ENCODE assay signal across 19 cellular contexts in the genomic region with DNA sequence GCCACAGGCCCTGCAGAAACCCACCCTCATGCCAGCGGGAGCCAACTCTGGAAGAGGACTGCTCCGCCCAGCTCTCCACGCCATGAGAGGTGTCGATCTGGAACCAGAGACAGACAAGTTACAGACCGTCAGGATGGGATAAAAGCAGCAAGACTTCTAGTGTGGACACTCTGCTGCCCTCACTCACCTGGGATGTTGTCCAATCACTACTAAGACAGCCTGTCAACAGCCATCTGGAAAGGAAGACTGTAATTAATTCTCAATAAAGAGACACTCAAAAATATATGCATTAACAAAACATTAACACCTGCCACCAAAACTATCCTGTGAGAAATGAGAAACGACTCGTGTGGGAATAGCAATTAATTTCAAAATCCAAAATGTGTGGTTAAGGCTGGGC.
"Had no signal": no experiment of that assay in that cellular context is flagged by ENCODE, and none has a peak within 500 bp of the region (broad histone marks: within the 10 kb centered on the region; RNA-seq: fewer than 3 reads in every experiment).

No MANE protein-coding gene starts in this region.

- ATAC-seq: activated CD8-positive, alpha-beta memory T cell treated with anti-CD3 and anti-CD28 coated beads, Interleukin-2, amount 10 ng/mL, durations not matched to agents 7 days and 5 days; activated CD8-positive, alpha-beta T cell treated with anti-CD3 and anti-CD28 coated beads, Interleukin-2, amount 10 ng/mL, durations not matched to agents 7 days and 5 days; activated naive CD4-positive, alpha-beta T cell treated with anti-CD3 and anti-CD28 coated beads, Interleukin-2, amount 50 U/mL, for 72 hours; left lung; naive thymus-derived CD8-positive, alpha-beta T cell; stimulated activated naive CD8-positive, alpha-beta T cell treated with anti-CD3 and anti-CD28 coated beads, Interleukin-15, Interleukin-2, amounts not matched to agents 100 U/mL and 50 U/mL, for 24 hours had no signal

- H3K9me3 Mint-ChIP-seq: activated naive CD4-positive, alpha-beta T cell treated with anti-CD3 and anti-CD28 coated beads, Interleukin-2, amount 50 U/mL, for 72 hours; central memory CD8-positive, alpha-beta T cell; naive thymus-derived CD8-positive, alpha-beta T cell; neural progenitor cell; T-helper 1 cell treated with Interleukin-12 subunit alpha and Interleukin-12 subunit beta and Interleukin-4 antibody, amounts not matched to agents 30 μg/mL and 1 μg/mL, for 36 hours had no signal

- H3K4me1 Mint-ChIP-seq: activated CD8-positive, alpha-beta memory T cell treated with anti-CD3 and anti-CD28 coated beads, Interleukin-2, amount 10 ng/mL, durations not matched to agents 7 days and 5 days; central memory CD8-positive, alpha-beta T cell; naive thymus-derived CD8-positive, alpha-beta T cell; neural progenitor cell had no signal

- H3K27ac Mint-ChIP-seq: activated CD8-positive, alpha-beta memory T cell treated with anti-CD3 and anti-CD28 coated beads, Interleukin-2, amount 10 ng/mL, durations not matched to agents 7 days and 5 days; activated CD8-positive, alpha-beta T cell treated with anti-CD3 and anti-CD28 coated beads, Interleukin-2, amount 10 ng/mL, durations not matched to agents 7 days and 5 days; activated naive CD4-positive, alpha-beta T cell treated with anti-CD3 and anti-CD28 coated beads, Interleukin-2, amount 50 U/mL, for 72 hours; naive thymus-derived CD8-positive, alpha-beta T cell; neural progenitor cell; T-helper 1 cell treated with Interleukin-12 subunit alpha and Interleukin-12 subunit beta and Interleukin-4 antibody, amounts not matched to agents 30 μg/mL and 1 μg/mL, for 36 hours had no signal

- H3K27me3 Mint-ChIP-seq: central memory CD8-positive, alpha-beta T cell; naive thymus-derived CD8-positive, alpha-beta T cell had no signal

- H3K36me3 Mint-ChIP-seq: activated CD8-positive, alpha-beta memory T cell treated with anti-CD3 and anti-CD28 coated beads, Interleukin-2, amount 10 ng/mL, durations not matched to agents 7 days and 5 days; activated naive CD4-positive, alpha-beta T cell treated with anti-CD3 and anti-CD28 coated beads, Interleukin-2, amount 50 U/mL, for 72 hours; naive thymus-derived CD8-positive, alpha-beta T cell had no signal

- DNase-seq: activated CD4-positive, alpha-beta T cell treated with anti-CD3 and anti-CD28 coated beads, Interleukin-2, amount 50 U/mL, for 1 hour; activated CD8-positive, alpha-beta memory T cell treated with anti-CD3 and anti-CD28 coated beads, Interleukin-2, amount 10 ng/mL, durations not matched to agents 7 days and 5 days; activated CD8-positive, alpha-beta T cell treated with anti-CD3 and anti-CD28 coated beads, Interleukin-2, amount 10 ng/mL, durations not matched to agents 7 days and 5 days; activated naive CD4-positive, alpha-beta T cell; activated T-cell treated with anti-CD3 and anti-CD28 coated beads, Interleukin-2, amount 50 U/mL, for 48 hours; anterior cingulate cortex; colonic mucosa; effector CD8-positive, alpha-beta T cell; lower lobe of right lung; mesenchymal stem cell; naive thymus-derived CD8-positive, alpha-beta T cell; stimulated activated CD4-positive, alpha-beta T cell treated with anti-CD3 and anti-CD28 coated beads, Interleukin-2, amount 100 ng/mL, for 48 hours; stimulated activated naive CD8-positive, alpha-beta T cell treated with anti-CD3 and anti-CD28 coated beads, Interleukin-15, Interleukin-2, amounts not matched to agents 100 U/mL and 50 U/mL, for 24 hours; T-helper 9 cell had no signal

- H3K4me3 Mint-ChIP-seq: activated CD8-positive, alpha-beta memory T cell treated with anti-CD3 and anti-CD28 coated beads, Interleukin-2, amount 10 ng/mL, durations not matched to agents 7 days and 5 days; activated CD8-positive, alpha-beta T cell treated with anti-CD3 and anti-CD28 coated beads, Interleukin-2, amount 10 ng/mL, durations not matched to agents 7 days and 5 days; central memory CD8-positive, alpha-beta T cell; naive thymus-derived CD8-positive, alpha-beta T cell; neural progenitor cell; T-helper 1 cell treated with Interleukin-12 subunit alpha and Interleukin-12 subunit beta and Interleukin-4 antibody, amounts not matched to agents 30 μg/mL and 1 μg/mL, for 36 hours had no signal
